ENCODE assay signal across 9 cellular contexts in genomic region chr2:9310827-9311226, GRCh38.
A peak's percentile ranks its signal among the peaks of the same experiment; 100 is the strongest.
DNase-seq lines count a peak whose midpoint lies in the region; ATAC-seq and TF ChIP-seq lines count a peak whose summit lies in the region.
"Had no signal": no experiment of that assay in that cellular context is flagged by ENCODE, and none has a peak within 500 bp of the region (broad histone marks: within the 10 kb centered on the region; RNA-seq: fewer than 3 reads in every experiment).

No MANE protein-coding gene starts in this region.

- ATAC-seq in PC-3, result peak; percentile 18
- no peak for ATAC-seq in HG03159 (IDR thresholded peaks at IDR 0.05; ENCODE audit: unreplicated experiment)

- H4K20me1 ChIP-seq in PC-3 (ENCODE audit: low read length), result no peaks in the 10 kb centered on the region

- TF ChIP-seq CTCF in PC-3 (conservative IDR thresholded peaks at IDR 0.05; ENCODE audit: low read depth, low read length) (no peak), type B pancreatic cell (conservative IDR thresholded peaks at IDR 0.05) (no peak)

- H3K9ac ChIP-seq in PC-3 (ENCODE audit: low read length), result peak overlapping the region; percentile 58

- H3K79me2 ChIP-seq in PC-3 (ENCODE audit: low read length), result peaks cover 69% of the 10 kb centered on the region

- BruUV-seq in PC-3 (replicated peaks; lab: Mats Ljungman, UMichigan), result no TSS peak

- POLR2A ChIA-PET in PC-3 (lab: Charles Lee; ENCODE audit: unreplicated experiment), result interaction anchor here (0.9 to 1.3 kb wide), 3 partner anchors 23 to 76 kb away, joined by 3 to 8 read pairs (median 4); no protein-coding TSS in a partner anchor

- H3K36me3 ChIP-seq in PC-3 (ENCODE audit: low read depth, low read length) (no peaks in the 10 kb centered on the region), mesodermal cell (ENCODE audit: control insufficient read depth, insufficient read depth, low read length) (peaks cover 14% of the 10 kb centered on the region)

- H3K27ac Mint-ChIP-seq in dendritic cell treated with granulocyte-macrophage colony-stimulating factor and Interleukin-4, amounts not matched to agents 40 ng/mL and 50 ng/mL, for 4 days, result peak overlapping the region; percentile 24
- peak overlapping the region; percentile 59 for H3K27ac Mint-ChIP-seq in type B pancreatic cell

- DNase-seq in PC-3 (peak; percentile 43), type B pancreatic cell (ENCODE audit: extremely low spot score, unreplicated experiment) (no peak), SW480 (ENCODE audit: low spot score) (no peak), head of caudate nucleus (no peak), occipital lobe (lab: John Stamatoyannopoulos, UW) (no peak)
- DNase-seq: NCI-H187 had no signal

- no peaks in the 10 kb centered on the region for H3K36me3 Mint-ChIP-seq in dendritic cell treated with granulocyte-macrophage colony-stimulating factor and Interleukin-4, amounts not matched to agents 40 ng/mL and 50 ng/mL, for 4 days (ENCODE audit: low read depth)
- H3K36me3 Mint-ChIP-seq in type B pancreatic cell, result peaks cover 9% of the 10 kb centered on the region

- H3K9me3 Mint-ChIP-seq in dendritic cell treated with granulocyte-macrophage colony-stimulating factor and Interleukin-4, amounts not matched to agents 40 ng/mL and 50 ng/mL, for 4 days, result no peaks in the 10 kb centered on the region
- H3K9me3 Mint-ChIP-seq in type B pancreatic cell, result no peaks in the 10 kb centered on the region

- H3K4me1 Mint-ChIP-seq in dendritic cell treated with granulocyte-macrophage colony-stimulating factor and Interleukin-4, amounts not matched to agents 40 ng/mL and 50 ng/mL, for 4 days (ENCODE audit: low read depth), result peaks cover 13% of the 10 kb centered on the region
- peaks cover 33% of the 10 kb centered on the region for H3K4me1 Mint-ChIP-seq in type B pancreatic cell (ENCODE audit: unreplicated experiment)

- H3K4me3 ChIP-seq in PC-3 (ENCODE audit: low read length), result peak overlapping the region; percentile 16; the same call in 1 of the 2 replicates
- H3K4me3 ChIP-seq in mesodermal cell (ENCODE audit: extremely low read depth, insufficient read depth, low read length, poor library complexity, severe bottlenecking), result no peak overlapping the region

- H3K9me2 ChIP-seq in PC-3 (replicated peaks; ENCODE audit: low read length), result no peaks in the 10 kb centered on the region

- CTCF ChIA-PET in PC-3 (lab: Charles Lee), result no interaction called here

- H3K9me3 ChIP-seq in PC-3 (ENCODE audit: low read length) (no peaks in the 10 kb centered on the region), mesodermal cell (ENCODE audit: control insufficient read depth, low read length) (no peaks in the 10 kb centered on the region)

- peaks cover 6% of the 10 kb centered on the region for H3F3A ChIP-seq in PC-3 (ENCODE audit: low read length, unreplicated experiment)

- no peaks in the 10 kb centered on the region for H3K27me3 Mint-ChIP-seq in dendritic cell treated with granulocyte-macrophage colony-stimulating factor and Interleukin-4, amounts not matched to agents 40 ng/mL and 50 ng/mL, for 4 days
- no peaks in the 10 kb centered on the region for H3K27me3 Mint-ChIP-seq in type B pancreatic cell

- H3K4me3 Mint-ChIP-seq in dendritic cell treated with granulocyte-macrophage colony-stimulating factor and Interleukin-4, amounts not matched to agents 40 ng/mL and 50 ng/mL, for 4 days, result no peak overlapping the region
- H3K4me3 Mint-ChIP-seq in type B pancreatic cell, result no peak overlapping the region

- H2AFZ ChIP-seq in PC-3 (ENCODE audit: low read length), result no peak overlapping the region

- no peaks in the 10 kb centered on the region for H3K27me3 ChIP-seq in PC-3 (ENCODE audit: low read length)

- H3K4me2 ChIP-seq in PC-3 (ENCODE audit: low read length), result peak overlapping the region; percentile 68

- intact Hi-C loops in PC-3 (cut with micrococcal nuclease) (loop anchor here (1.0 kb wide), 1 partner anchor 24 kb away; no protein-coding TSS in a partner anchor), head of caudate nucleus (cut with DNase I) (no loop called here)
- intact Hi-C loops in dendritic cell treated with granulocyte-macrophage colony-stimulating factor and Interleukin-4, amounts not matched to agents 40 ng/mL and 50 ng/mL, for 4 days (cut with micrococcal nuclease), result no loop called here

- peak overlapping the region; percentile 89 for H3K27ac ChIP-seq in PC-3 (ENCODE audit: low read length)
- peak overlapping the region; percentile 39 for H3K27ac ChIP-seq in mesodermal cell (ENCODE audit: low read depth, low read length, severe bottlenecking)

- 67 to 100% methylated on average over 1 of the region's 2 CpGs for WGBS in mesodermal cell (ENCODE audit: insufficient coverage in 2 of 2), 2 experiments

- H3K4me1 ChIP-seq in PC-3 (ENCODE audit: insufficient read depth, low read length) (peaks cover 66% of the 10 kb centered on the region), mesodermal cell (ENCODE audit: control insufficient read depth, insufficient read depth, low read length, poor library complexity, severe bottlenecking) (peaks cover 16% of the 10 kb centered on the region)
